2 cellular contexts compared by ENCODE assay signal in genomic region chr2:85997016-85997970, GRCh38.
A peak's percentile ranks its signal among the peaks of the same experiment; 100 is the strongest.
TF ChIP-seq lines count a peak whose summit lies in the region.

No MANE protein-coding gene starts in this region.

TF ChIP-seq in IMR-90, 13 proteins besides CTCF, POLR2A, EP300 and RAD21 (continued from another document):
- no peak for TF ChIP-seq MAZ (IDR thresholded peaks at IDR 0.05; ENCODE audit: borderline replicate concordance, low read depth, low read length)
- TF ChIP-seq NFE2L2 (IDR thresholded peaks at IDR 0.05; ENCODE audit: low read depth, low read length), result no peak
- TF ChIP-seq CHD1 (IDR thresholded peaks at IDR 0.05; ENCODE audit: low read depth, low read length), result no peak
- TF ChIP-seq CEBPB (IDR thresholded peaks at IDR 0.05; ENCODE audit: low read depth, low read length), result no peak
- no peak for TF ChIP-seq MXI1 (IDR thresholded peaks at IDR 0.05; ENCODE audit: borderline replicate concordance, low read depth, low read length)
- no peak for TF ChIP-seq MAFK (IDR thresholded peaks at IDR 0.05; ENCODE audit: low read depth, low read length)
- TF ChIP-seq FOS (IDR thresholded peaks at IDR 0.05; ENCODE audit: low read depth, low read length), result no peak
- no peak for TF ChIP-seq RCOR1 (IDR thresholded peaks at IDR 0.05; ENCODE audit: insufficient replicate concordance, low read length)
- TF ChIP-seq SMC3 (IDR thresholded peaks at IDR 0.05; ENCODE audit: low read depth, low read length), result no peak
- TF ChIP-seq USF2 (IDR thresholded peaks at IDR 0.05; ENCODE audit: low read depth, low read length), result no peak
- no peak for TF ChIP-seq ELK1 (IDR thresholded peaks at IDR 0.05; ENCODE audit: borderline replicate concordance, low read depth, low read length)
- no peak for TF ChIP-seq BHLHE40 (IDR thresholded peaks at IDR 0.05; ENCODE audit: low read depth, low read length)
TF ChIP-seq in IMR-90: peak in this region for 0.

TF ChIP-seq in K562, 482 proteins besides CTCF, POLR2A, EP300 and RAD21:
- 0 out of 2 replicates have a peak, but pooled peaks have one; percentile 45 for TF ChIP-seq NFRKB (IDR thresholded peaks at IDR 0.05; ENCODE audit: low read depth)
- peak; percentile 47; the same call in 1 of the 2 replicates for TF ChIP-seq PKNOX1 (IDR thresholded peaks at IDR 0.05)
- TF ChIP-seq HDAC2 (IDR thresholded peaks at IDR 0.05), result no peak
- TF ChIP-seq HNRNPLL (IDR thresholded peaks at IDR 0.05; ENCODE audit: low read depth, low read length, poor library complexity, severe bottlenecking), result no peak
- 0 out of 2 replicates have a peak, but pooled peaks have one; percentile 25 for TF ChIP-seq DPF2 (IDR thresholded peaks at IDR 0.05)
- TF ChIP-seq RFX1 (IDR thresholded peaks at IDR 0.05), result 0 out of 2 replicates have a peak, but pooled peaks have one; percentile 17
- TF ChIP-seq ETV5 (CRISPR knock-in tag; IDR thresholded peaks at IDR 0.05; ENCODE audit: low read depth), result 0 out of 2 replicates have a peak, but pooled peaks have one; percentile 7
- no peak for TF ChIP-seq ZC3H11A (IDR thresholded peaks at IDR 0.05; ENCODE audit: low read depth, low read length)
- 0 out of 2 replicates have a peak, but pooled peaks have one; percentile 5 for TF ChIP-seq ARID1B (IDR thresholded peaks at IDR 0.05)
